Comparison of ENCODE assay signal across 2 cellular contexts in the genomic region with DNA sequence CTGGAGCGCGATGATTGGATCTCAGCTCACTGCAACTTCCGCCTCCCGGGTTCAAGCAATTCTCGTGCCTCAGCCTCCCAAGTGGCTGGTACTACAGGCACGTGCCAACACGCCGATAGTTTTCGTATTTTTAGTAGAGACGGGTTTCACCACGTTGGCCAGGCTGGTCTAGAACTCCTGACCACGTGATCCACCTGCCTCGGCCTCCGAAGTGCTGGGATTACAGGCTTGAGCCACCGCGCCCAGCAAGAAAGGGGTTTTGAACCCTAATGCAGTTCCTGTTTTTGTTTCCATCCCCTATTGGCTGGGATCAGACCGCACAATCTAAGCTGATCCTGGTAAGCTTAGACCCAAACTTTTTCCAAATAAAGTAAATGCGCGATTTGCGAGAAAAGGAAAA.
A peak's percentile ranks its signal among the peaks of the same experiment; 100 is the strongest.
TF ChIP-seq lines count a peak whose summit lies in the region.

No MANE protein-coding gene starts in this region.

TF ChIP-seq in IMR-90, 13 proteins besides CTCF, POLR2A, EP300 and RAD21:
- TF ChIP-seq, protein P1, sequence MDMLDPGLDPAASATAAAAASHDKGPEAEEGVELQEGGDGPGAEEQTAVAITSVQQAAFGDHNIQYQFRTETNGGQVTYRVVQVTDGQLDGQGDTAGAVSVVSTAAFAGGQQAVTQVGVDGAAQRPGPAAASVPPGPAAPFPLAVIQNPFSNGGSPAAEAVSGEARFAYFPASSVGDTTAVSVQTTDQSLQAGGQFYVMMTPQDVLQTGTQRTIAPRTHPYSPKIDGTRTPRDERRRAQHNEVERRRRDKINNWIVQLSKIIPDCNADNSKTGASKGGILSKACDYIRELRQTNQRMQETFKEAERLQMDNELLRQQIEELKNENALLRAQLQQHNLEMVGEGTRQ (IDR thresholded peaks at IDR 0.05; ENCODE audit: low read depth, low read length), result no peak
- TF ChIP-seq CEBPB (IDR thresholded peaks at IDR 0.05; ENCODE audit: low read depth, low read length) (no peak), MAFK (IDR thresholded peaks at IDR 0.05; ENCODE audit: low read depth, low read length) (no peak), RFX5 (IDR thresholded peaks at IDR 0.05; ENCODE audit: low read depth, low read length) (no peak), CHD1 (IDR thresholded peaks at IDR 0.05; ENCODE audit: low read depth, low read length) (no peak), BHLHE40 (IDR thresholded peaks at IDR 0.05; ENCODE audit: low read depth, low read length) (no peak), SMC3 (IDR thresholded peaks at IDR 0.05; ENCODE audit: low read depth, low read length) (no peak), FOS (IDR thresholded peaks at IDR 0.05; ENCODE audit: low read depth, low read length) (no peak), NFE2L2 (IDR thresholded peaks at IDR 0.05; ENCODE audit: low read depth, low read length) (no peak), MAZ (IDR thresholded peaks at IDR 0.05; ENCODE audit: borderline replicate concordance, low read depth, low read length) (no peak), RCOR1 (IDR thresholded peaks at IDR 0.05; ENCODE audit: insufficient replicate concordance, low read length) (no peak), MXI1 (IDR thresholded peaks at IDR 0.05; ENCODE audit: borderline replicate concordance, low read depth, low read length) (no peak)
- TF ChIP-seq, protein P2, sequence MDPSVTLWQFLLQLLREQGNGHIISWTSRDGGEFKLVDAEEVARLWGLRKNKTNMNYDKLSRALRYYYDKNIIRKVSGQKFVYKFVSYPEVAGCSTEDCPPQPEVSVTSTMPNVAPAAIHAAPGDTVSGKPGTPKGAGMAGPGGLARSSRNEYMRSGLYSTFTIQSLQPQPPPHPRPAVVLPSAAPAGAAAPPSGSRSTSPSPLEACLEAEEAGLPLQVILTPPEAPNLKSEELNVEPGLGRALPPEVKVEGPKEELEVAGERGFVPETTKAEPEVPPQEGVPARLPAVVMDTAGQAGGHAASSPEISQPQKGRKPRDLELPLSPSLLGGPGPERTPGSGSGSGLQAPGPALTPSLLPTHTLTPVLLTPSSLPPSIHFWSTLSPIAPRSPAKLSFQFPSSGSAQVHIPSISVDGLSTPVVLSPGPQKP (IDR thresholded peaks at IDR 0.05; ENCODE audit: borderline replicate concordance, low read depth, low read length), result no peak

TF ChIP-seq in K562, 482 proteins besides CTCF, POLR2A, EP300 and RAD21 (continues in another document):
- TF ChIP-seq HLTF (IDR thresholded peaks at IDR 0.05), result no peak
- peak; percentile 94 for TF ChIP-seq SPI1 (IDR thresholded peaks at IDR 0.05; ENCODE audit: borderline replicate concordance, low read depth, low read length)
- TF ChIP-seq, protein P3, sequence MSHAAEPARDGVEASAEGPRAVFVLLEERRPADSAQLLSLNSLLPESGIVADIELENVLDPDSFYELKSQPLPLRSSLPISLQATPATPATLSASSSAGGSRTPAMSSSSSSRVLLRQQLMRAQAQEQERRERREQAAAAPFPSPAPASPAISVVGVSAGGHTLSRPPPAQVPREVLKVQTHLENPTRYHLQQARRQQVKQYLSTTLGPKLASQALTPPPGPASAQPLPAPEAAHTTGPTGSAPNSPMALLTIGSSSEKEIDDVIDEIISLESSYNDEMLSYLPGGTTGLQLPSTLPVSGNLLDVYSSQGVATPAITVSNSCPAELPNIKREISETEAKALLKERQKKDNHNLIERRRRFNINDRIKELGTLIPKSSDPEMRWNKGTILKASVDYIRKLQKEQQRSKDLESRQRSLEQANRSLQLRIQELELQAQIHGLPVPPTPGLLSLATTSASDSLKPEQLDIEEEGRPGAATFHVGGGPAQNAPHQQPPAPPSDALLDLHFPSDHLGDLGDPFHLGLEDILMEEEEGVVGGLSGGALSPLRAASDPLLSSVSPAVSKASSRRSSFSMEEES (CRISPR knock-in tag; IDR thresholded peaks at IDR 0.05), result peak; percentile 73
- TF ChIP-seq, protein P4, sequence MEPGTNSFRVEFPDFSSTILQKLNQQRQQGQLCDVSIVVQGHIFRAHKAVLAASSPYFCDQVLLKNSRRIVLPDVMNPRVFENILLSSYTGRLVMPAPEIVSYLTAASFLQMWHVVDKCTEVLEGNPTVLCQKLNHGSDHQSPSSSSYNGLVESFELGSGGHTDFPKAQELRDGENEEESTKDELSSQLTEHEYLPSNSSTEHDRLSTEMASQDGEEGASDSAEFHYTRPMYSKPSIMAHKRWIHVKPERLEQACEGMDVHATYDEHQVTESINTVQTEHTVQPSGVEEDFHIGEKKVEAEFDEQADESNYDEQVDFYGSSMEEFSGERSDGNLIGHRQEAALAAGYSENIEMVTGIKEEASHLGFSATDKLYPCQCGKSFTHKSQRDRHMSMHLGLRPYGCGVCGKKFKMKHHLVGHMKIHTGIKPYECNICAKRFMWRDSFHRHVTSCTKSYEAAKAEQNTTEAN (CRISPR knock-in tag; IDR thresholded peaks at IDR 0.05), result no peak
- 0 out of 2 replicates have a peak, but pooled peaks have one; percentile 22 for TF ChIP-seq BCOR (IDR thresholded peaks at IDR 0.05)
- TF ChIP-seq, protein P5, sequence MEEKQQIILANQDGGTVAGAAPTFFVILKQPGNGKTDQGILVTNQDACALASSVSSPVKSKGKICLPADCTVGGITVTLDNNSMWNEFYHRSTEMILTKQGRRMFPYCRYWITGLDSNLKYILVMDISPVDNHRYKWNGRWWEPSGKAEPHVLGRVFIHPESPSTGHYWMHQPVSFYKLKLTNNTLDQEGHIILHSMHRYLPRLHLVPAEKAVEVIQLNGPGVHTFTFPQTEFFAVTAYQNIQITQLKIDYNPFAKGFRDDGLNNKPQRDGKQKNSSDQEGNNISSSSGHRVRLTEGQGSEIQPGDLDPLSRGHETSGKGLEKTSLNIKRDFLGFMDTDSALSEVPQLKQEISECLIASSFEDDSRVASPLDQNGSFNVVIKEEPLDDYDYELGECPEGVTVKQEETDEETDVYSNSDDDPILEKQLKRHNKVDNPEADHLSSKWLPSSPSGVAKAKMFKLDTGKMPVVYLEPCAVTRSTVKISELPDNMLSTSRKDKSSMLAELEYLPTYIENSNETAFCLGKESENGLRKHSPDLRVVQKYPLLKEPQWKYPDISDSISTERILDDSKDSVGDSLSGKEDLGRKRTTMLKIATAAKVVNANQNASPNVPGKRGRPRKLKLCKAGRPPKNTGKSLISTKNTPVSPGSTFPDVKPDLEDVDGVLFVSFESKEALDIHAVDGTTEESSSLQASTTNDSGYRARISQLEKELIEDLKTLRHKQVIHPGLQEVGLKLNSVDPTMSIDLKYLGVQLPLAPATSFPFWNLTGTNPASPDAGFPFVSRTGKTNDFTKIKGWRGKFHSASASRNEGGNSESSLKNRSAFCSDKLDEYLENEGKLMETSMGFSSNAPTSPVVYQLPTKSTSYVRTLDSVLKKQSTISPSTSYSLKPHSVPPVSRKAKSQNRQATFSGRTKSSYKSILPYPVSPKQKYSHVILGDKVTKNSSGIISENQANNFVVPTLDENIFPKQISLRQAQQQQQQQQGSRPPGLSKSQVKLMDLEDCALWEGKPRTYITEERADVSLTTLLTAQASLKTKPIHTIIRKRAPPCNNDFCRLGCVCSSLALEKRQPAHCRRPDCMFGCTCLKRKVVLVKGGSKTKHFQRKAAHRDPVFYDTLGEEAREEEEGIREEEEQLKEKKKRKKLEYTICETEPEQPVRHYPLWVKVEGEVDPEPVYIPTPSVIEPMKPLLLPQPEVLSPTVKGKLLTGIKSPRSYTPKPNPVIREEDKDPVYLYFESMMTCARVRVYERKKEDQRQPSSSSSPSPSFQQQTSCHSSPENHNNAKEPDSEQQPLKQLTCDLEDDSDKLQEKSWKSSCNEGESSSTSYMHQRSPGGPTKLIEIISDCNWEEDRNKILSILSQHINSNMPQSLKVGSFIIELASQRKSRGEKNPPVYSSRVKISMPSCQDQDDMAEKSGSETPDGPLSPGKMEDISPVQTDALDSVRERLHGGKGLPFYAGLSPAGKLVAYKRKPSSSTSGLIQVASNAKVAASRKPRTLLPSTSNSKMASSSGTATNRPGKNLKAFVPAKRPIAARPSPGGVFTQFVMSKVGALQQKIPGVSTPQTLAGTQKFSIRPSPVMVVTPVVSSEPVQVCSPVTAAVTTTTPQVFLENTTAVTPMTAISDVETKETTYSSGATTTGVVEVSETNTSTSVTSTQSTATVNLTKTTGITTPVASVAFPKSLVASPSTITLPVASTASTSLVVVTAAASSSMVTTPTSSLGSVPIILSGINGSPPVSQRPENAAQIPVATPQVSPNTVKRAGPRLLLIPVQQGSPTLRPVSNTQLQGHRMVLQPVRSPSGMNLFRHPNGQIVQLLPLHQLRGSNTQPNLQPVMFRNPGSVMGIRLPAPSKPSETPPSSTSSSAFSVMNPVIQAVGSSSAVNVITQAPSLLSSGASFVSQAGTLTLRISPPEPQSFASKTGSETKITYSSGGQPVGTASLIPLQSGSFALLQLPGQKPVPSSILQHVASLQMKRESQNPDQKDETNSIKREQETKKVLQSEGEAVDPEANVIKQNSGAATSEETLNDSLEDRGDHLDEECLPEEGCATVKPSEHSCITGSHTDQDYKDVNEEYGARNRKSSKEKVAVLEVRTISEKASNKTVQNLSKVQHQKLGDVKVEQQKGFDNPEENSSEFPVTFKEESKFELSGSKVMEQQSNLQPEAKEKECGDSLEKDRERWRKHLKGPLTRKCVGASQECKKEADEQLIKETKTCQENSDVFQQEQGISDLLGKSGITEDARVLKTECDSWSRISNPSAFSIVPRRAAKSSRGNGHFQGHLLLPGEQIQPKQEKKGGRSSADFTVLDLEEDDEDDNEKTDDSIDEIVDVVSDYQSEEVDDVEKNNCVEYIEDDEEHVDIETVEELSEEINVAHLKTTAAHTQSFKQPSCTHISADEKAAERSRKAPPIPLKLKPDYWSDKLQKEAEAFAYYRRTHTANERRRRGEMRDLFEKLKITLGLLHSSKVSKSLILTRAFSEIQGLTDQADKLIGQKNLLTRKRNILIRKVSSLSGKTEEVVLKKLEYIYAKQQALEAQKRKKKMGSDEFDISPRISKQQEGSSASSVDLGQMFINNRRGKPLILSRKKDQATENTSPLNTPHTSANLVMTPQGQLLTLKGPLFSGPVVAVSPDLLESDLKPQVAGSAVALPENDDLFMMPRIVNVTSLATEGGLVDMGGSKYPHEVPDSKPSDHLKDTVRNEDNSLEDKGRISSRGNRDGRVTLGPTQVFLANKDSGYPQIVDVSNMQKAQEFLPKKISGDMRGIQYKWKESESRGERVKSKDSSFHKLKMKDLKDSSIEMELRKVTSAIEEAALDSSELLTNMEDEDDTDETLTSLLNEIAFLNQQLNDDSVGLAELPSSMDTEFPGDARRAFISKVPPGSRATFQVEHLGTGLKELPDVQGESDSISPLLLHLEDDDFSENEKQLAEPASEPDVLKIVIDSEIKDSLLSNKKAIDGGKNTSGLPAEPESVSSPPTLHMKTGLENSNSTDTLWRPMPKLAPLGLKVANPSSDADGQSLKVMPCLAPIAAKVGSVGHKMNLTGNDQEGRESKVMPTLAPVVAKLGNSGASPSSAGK (IDR thresholded peaks at IDR 0.05), result peak; percentile 90
- TF ChIP-seq RFX1 (IDR thresholded peaks at IDR 0.05), result no peak
- TF ChIP-seq, protein P6, sequence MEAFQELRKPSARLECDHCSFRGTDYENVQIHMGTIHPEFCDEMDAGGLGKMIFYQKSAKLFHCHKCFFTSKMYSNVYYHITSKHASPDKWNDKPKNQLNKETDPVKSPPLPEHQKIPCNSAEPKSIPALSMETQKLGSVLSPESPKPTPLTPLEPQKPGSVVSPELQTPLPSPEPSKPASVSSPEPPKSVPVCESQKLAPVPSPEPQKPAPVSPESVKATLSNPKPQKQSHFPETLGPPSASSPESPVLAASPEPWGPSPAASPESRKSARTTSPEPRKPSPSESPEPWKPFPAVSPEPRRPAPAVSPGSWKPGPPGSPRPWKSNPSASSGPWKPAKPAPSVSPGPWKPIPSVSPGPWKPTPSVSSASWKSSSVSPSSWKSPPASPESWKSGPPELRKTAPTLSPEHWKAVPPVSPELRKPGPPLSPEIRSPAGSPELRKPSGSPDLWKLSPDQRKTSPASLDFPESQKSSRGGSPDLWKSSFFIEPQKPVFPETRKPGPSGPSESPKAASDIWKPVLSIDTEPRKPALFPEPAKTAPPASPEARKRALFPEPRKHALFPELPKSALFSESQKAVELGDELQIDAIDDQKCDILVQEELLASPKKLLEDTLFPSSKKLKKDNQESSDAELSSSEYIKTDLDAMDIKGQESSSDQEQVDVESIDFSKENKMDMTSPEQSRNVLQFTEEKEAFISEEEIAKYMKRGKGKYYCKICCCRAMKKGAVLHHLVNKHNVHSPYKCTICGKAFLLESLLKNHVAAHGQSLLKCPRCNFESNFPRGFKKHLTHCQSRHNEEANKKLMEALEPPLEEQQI (IDR thresholded peaks at IDR 0.05), result no peak
- TF ChIP-seq BHLHE40 (IDR thresholded peaks at IDR 0.05; ENCODE audit: low read length), result peak; percentile 52; the same call in 1 of the 2 replicates
- no peak for TF ChIP-seq BDP1 (IDR thresholded peaks at IDR 0.05; ENCODE audit: insufficient read depth, insufficient read length)
- TF ChIP-seq, protein P7, sequence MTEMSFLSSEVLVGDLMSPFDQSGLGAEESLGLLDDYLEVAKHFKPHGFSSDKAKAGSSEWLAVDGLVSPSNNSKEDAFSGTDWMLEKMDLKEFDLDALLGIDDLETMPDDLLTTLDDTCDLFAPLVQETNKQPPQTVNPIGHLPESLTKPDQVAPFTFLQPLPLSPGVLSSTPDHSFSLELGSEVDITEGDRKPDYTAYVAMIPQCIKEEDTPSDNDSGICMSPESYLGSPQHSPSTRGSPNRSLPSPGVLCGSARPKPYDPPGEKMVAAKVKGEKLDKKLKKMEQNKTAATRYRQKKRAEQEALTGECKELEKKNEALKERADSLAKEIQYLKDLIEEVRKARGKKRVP (CRISPR knock-in tag; IDR thresholded peaks at IDR 0.05), result no peak
- no peak for TF ChIP-seq JUNB (CRISPR knock-in tag; conservative IDR thresholded peaks at IDR 0.05)
- peak; percentile 77 for TF ChIP-seq RAD51 (IDR thresholded peaks at IDR 0.05; ENCODE audit: borderline replicate concordance, low read depth)
- TF ChIP-seq, protein P8, sequence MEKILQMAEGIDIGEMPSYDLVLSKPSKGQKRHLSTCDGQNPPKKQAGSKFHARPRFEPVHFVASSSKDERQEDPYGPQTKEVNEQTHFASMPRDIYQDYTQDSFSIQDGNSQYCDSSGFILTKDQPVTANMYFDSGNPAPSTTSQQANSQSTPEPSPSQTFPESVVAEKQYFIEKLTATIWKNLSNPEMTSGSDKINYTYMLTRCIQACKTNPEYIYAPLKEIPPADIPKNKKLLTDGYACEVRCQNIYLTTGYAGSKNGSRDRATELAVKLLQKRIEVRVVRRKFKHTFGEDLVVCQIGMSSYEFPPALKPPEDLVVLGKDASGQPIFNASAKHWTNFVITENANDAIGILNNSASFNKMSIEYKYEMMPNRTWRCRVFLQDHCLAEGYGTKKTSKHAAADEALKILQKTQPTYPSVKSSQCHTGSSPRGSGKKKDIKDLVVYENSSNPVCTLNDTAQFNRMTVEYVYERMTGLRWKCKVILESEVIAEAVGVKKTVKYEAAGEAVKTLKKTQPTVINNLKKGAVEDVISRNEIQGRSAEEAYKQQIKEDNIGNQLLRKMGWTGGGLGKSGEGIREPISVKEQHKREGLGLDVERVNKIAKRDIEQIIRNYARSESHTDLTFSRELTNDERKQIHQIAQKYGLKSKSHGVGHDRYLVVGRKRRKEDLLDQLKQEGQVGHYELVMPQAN (IDR thresholded peaks at IDR 0.05; ENCODE audit: borderline replicate concordance), result peak; percentile 59
- peak; percentile 31 for TF ChIP-seq CBFA2T2 (conservative IDR thresholded peaks at IDR 0.05)
- TF ChIP-seq, protein P9, sequence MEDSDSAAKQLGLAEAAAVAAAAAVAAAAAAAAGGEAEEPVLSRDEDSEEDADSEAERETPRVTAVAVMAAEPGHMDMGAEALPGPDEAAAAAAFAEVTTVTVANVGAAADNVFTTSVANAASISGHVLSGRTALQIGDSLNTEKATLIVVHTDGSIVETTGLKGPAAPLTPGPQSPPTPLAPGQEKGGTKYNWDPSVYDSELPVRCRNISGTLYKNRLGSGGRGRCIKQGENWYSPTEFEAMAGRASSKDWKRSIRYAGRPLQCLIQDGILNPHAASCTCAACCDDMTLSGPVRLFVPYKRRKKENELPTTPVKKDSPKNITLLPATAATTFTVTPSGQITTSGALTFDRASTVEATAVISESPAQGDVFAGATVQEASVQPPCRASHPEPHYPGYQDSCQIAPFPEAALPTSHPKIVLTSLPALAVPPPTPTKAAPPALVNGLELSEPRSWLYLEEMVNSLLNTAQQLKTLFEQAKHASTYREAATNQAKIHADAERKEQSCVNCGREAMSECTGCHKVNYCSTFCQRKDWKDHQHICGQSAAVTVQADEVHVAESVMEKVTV (CRISPR knock-in tag; IDR thresholded peaks at IDR 0.05), result no peak
